23 cellular contexts compared by ENCODE assay signal in genomic region chr13:105996391-105997028, GRCh38.
"Had no signal": no experiment of that assay in that cellular context is flagged by ENCODE, and none has a peak within 500 bp of the region (broad histone marks: within the 10 kb centered on the region; RNA-seq: fewer than 3 reads in every experiment).

No MANE protein-coding gene starts in this region.

- DNase-seq: colonic mucosa; dermis blood vessel endothelial cell; foreskin melanocyte; head of caudate nucleus; kidney; left cardiac atrium; left ventricle myocardium superior; mesenchymal stem cell; midbrain; naive thymus-derived CD8-positive, alpha-beta T cell; occipital lobe; pancreas; small intestine; stimulated activated CD4-positive, alpha-beta T cell treated with anti-CD3 and anti-CD28 coated beads, Interleukin-12 subunit alpha, Interleukin-12 subunit beta, amount 100 ng/mL, for 4 hours; stimulated activated naive CD4-positive, alpha-beta T cell; stomach; substantia nigra; transverse colon had no signal

- H3K9me3 ChIP-seq: colonic mucosa, pancreas, stomach, thoracic aorta, transverse colon had no signal

- H3K4me3 ChIP-seq: colonic mucosa, hepatocyte, lung, neural progenitor cell, pancreas, stomach, thoracic aorta, transverse colon had no signal

- H3K27me3 ChIP-seq: colonic mucosa, hepatocyte, neural progenitor cell, pancreas, stomach, transverse colon had no signal

- H3K36me3 Mint-ChIP-seq: neural progenitor cell had no signal

- H3K4me3 Mint-ChIP-seq: naive thymus-derived CD8-positive, alpha-beta T cell; neural progenitor cell had no signal

- H3K4me2 ChIP-seq: hepatocyte, neural progenitor cell had no signal

- ATAC-seq: left cardiac atrium; left ventricle myocardium superior; naive thymus-derived CD8-positive, alpha-beta T cell; pancreas had no signal

- H3K4me1 ChIP-seq: colonic mucosa, neural progenitor cell had no signal

- H3K27ac Mint-ChIP-seq: naive thymus-derived CD8-positive, alpha-beta T cell; neural progenitor cell; progenitor cell of endocrine pancreas had no signal

- H3K36me3 ChIP-seq: colonic mucosa, neural progenitor cell, pancreas, stomach, thoracic aorta, transverse colon had no signal

- H3K27ac ChIP-seq: colonic mucosa, hepatocyte, neural progenitor cell, pancreas, stomach, thoracic aorta, transverse colon had no signal

- H3K9ac ChIP-seq: neural progenitor cell had no signal
